ENCODE assay signal across 18 cellular contexts in genomic region chr1:67586596-67586995, GRCh38.
DNase-seq lines count a peak whose midpoint lies in the region; ATAC-seq and TF ChIP-seq lines count a peak whose summit lies in the region.
"Had no signal": no experiment of that assay in that cellular context is flagged by ENCODE, and none has a peak within 500 bp of the region (broad histone marks: within the 10 kb centered on the region; RNA-seq: fewer than 3 reads in every experiment).

No MANE protein-coding gene starts in this region.

- DNase-seq in EH (ENCODE audit: low read depth): peak; percentile 92
- DNase-seq in adipocyte (ENCODE audit: low read depth): peak; percentile 53
- peak; percentile 78 for DNase-seq in fibroblast of the aortic adventitia (ENCODE audit: low read depth)
- DNase-seq in activated CD4-positive, CD25-positive, alpha-beta regulatory T cell treated with anti-CD3 and anti-CD28 coated beads, Interleukin-2, amount 50 U/mL, for 72 hours: no peak
- DNase-seq: activated CD8-positive, alpha-beta memory T cell treated with anti-CD3 and anti-CD28 coated beads, Interleukin-2, amount 50 U/mL, for 48 hours; activated naive CD4-positive, alpha-beta T cell treated with Interleukin-2 at 50 U/mL for 16 hours; effector CD4-positive, alpha-beta T cell; naive thymus-derived CD8-positive, alpha-beta T cell; NCI-H1694; psoas muscle; SJCRH30; stimulated activated naive CD8-positive, alpha-beta T cell treated with anti-CD3 and anti-CD28 coated beads, Interleukin-15, Interleukin-2, amounts not matched to agents 100 U/mL and 50 U/mL, for 24 hours; T-helper 9 cell had no signal

- ATAC-seq in GM18858 (IDR thresholded peaks at IDR 0.05; ENCODE audit: unreplicated experiment) (no peak), GM18517 (IDR thresholded peaks at IDR 0.05; ENCODE audit: unreplicated experiment) (no peak), GM21529 (IDR thresholded peaks at IDR 0.05; ENCODE audit: unreplicated experiment) (no peak)
- ATAC-seq: naive thymus-derived CD8-positive, alpha-beta T cell; stimulated activated naive CD8-positive, alpha-beta T cell treated with anti-CD3 and anti-CD28 coated beads, Interleukin-15, Interleukin-2, amounts not matched to agents 100 U/mL and 50 U/mL, for 24 hours had no signal

- TF ChIP-seq CTCF in fibroblast of the aortic adventitia (IDR thresholded peaks at IDR 0.05; ENCODE audit: insufficient read depth, low read length): no peak

- H3K9me3 ChIP-seq in adipocyte (ENCODE audit: control insufficient read depth, low read length) (no peaks in the 10 kb centered on the region), skeletal muscle satellite cell (replicated peaks; ENCODE audit: low read length) (no peaks in the 10 kb centered on the region)
- H3K9me3 ChIP-seq: psoas muscle, SJCRH30 had no signal

- H3K4me2 ChIP-seq in skeletal muscle satellite cell (ENCODE audit: low read length): peak overlapping the region; percentile 11

- H3K36me3 ChIP-seq in adipocyte (ENCODE audit: control insufficient read depth, insufficient read depth, low read length, severe bottlenecking): no peaks in the 10 kb centered on the region
- no peaks in the 10 kb centered on the region for H3K36me3 ChIP-seq in skeletal muscle satellite cell (ENCODE audit: insufficient read depth, low read length)
- H3K36me3 ChIP-seq: SJCRH30 had no signal

- H3K9ac ChIP-seq in adipocyte (ENCODE audit: low read length): peak overlapping the region; percentile 48
- H3K9ac ChIP-seq in skeletal muscle satellite cell (ENCODE audit: low read depth, low read length): peak overlapping the region; percentile 53

- no peak overlapping the region for H3K4me3 ChIP-seq in adipocyte (ENCODE audit: low read length)
- H3K4me3 ChIP-seq in fibroblast of the aortic adventitia (ENCODE audit: low read depth, low read length): no peak overlapping the region
- H3K4me3 ChIP-seq in skeletal muscle satellite cell (ENCODE audit: low read length): no peak overlapping the region
- H3K4me3 ChIP-seq: lung, psoas muscle, SJCRH30 had no signal

- H3K27me3 ChIP-seq in adipocyte (replicated peaks; ENCODE audit: control insufficient read depth, insufficient read depth, low read length): no peaks in the 10 kb centered on the region
- H3K27me3 ChIP-seq in skeletal muscle satellite cell (ENCODE audit: control insufficient read depth, insufficient read depth, low read length): no peaks in the 10 kb centered on the region
- H3K27me3 ChIP-seq: SJCRH30 had no signal

- peaks cover 51% of the 10 kb centered on the region for H3K4me1 ChIP-seq in adipocyte (ENCODE audit: control insufficient read depth, insufficient read depth, low read length)
- H3K4me1 ChIP-seq in skeletal muscle satellite cell (ENCODE audit: control insufficient read depth, insufficient read depth, low read length): peaks cover 18% of the 10 kb centered on the region
